1 cellular context compared by ENCODE assay signal in genomic region chr15:70475439-70475781, GRCh38.
TF ChIP-seq lines count a peak whose summit lies in the region.

No MANE protein-coding gene starts in this region.

TF ChIP-seq in SK-N-SH, 30 proteins besides CTCF, POLR2A, EP300 and RAD21 (continued from another document):
- TF ChIP-seq PBX3 (IDR thresholded peaks at IDR 0.05) (no peak), USF2 (IDR thresholded peaks at IDR 0.05; ENCODE audit: borderline replicate concordance, low read depth, low read length) (no peak)
